ENCODE assay signal across 8 cellular contexts in genomic region chr11:65545853-65546216, GRCh38. TPM values are rescaled to one million over a fixed set of nuclear protein-coding genes. Genes with fewer than 3 reads are reported as not detected.
DNase-seq lines count a peak whose midpoint lies in the region; ATAC-seq and TF ChIP-seq lines count a peak whose summit lies in the region.

No MANE protein-coding gene starts in this region.

- no peaks in the 10 kb centered on the region for H3K9me3 ChIP-seq in iPS-18a (ENCODE audit: control insufficient read depth, low read depth, low read length)

- H3K27ac ChIP-seq in iPS-18a (ENCODE audit: low read length) = no peak overlapping the region

- H3K36me3 Mint-ChIP-seq in T-helper 1 cell treated with Interleukin-12 subunit alpha and Interleukin-12 subunit beta and Interleukin-4 antibody, amounts not matched to agents 30 μg/mL and 1 μg/mL, for 36 hours (ENCODE audit: low read depth) = peaks cover 35% of the 10 kb centered on the region
- H3K36me3 Mint-ChIP-seq in activated B cell treated with CpG ODN at 0.5 μM for 24 hours (ENCODE audit: low read depth) = no peaks in the 10 kb centered on the region
- no peaks in the 10 kb centered on the region for H3K36me3 Mint-ChIP-seq in stimulated activated memory B cell treated with anti-CD40 and anti-IgM and Interleukin-4, amounts not matched to agents 10 μg/mL and 1 μg/mL and 100 μg/mL, for 72 hours

- no peaks in the 10 kb centered on the region for H3K4me1 ChIP-seq in iPS-18a (ENCODE audit: control insufficient read depth, low read depth, low read length)

- peak overlapping the region; percentile 77 for H3K27ac Mint-ChIP-seq in T-helper 1 cell treated with Interleukin-12 subunit alpha and Interleukin-12 subunit beta and Interleukin-4 antibody, amounts not matched to agents 30 μg/mL and 1 μg/mL, for 36 hours
- peak overlapping the region; percentile 82 for H3K27ac Mint-ChIP-seq in activated B cell treated with CpG ODN at 0.5 μM for 24 hours
- peak overlapping the region; percentile 79 for H3K27ac Mint-ChIP-seq in stimulated activated memory B cell treated with anti-CD40 and anti-IgM and Interleukin-4, amounts not matched to agents 10 μg/mL and 1 μg/mL and 100 μg/mL, for 72 hours

- no peak overlapping the region for H3K9ac ChIP-seq in iPS-18a (ENCODE audit: low read length)

- no peaks in the 10 kb centered on the region for H3K27me3 Mint-ChIP-seq in T-helper 1 cell treated with Interleukin-12 subunit alpha and Interleukin-12 subunit beta and Interleukin-4 antibody, amounts not matched to agents 30 μg/mL and 1 μg/mL, for 36 hours (ENCODE audit: low read depth)
- no peaks in the 10 kb centered on the region for H3K27me3 Mint-ChIP-seq in activated B cell treated with CpG ODN at 0.5 μM for 24 hours
- H3K27me3 Mint-ChIP-seq in stimulated activated memory B cell treated with anti-CD40 and anti-IgM and Interleukin-4, amounts not matched to agents 10 μg/mL and 1 μg/mL and 100 μg/mL, for 72 hours = no peaks in the 10 kb centered on the region

- no peaks in the 10 kb centered on the region for H3K9me3 Mint-ChIP-seq in T-helper 1 cell treated with Interleukin-12 subunit alpha and Interleukin-12 subunit beta and Interleukin-4 antibody, amounts not matched to agents 30 μg/mL and 1 μg/mL, for 36 hours
- no peaks in the 10 kb centered on the region for H3K9me3 Mint-ChIP-seq in activated B cell treated with CpG ODN at 0.5 μM for 24 hours
- no peaks in the 10 kb centered on the region for H3K9me3 Mint-ChIP-seq in stimulated activated memory B cell treated with anti-CD40 and anti-IgM and Interleukin-4, amounts not matched to agents 10 μg/mL and 1 μg/mL and 100 μg/mL, for 72 hours

- no peaks in the 10 kb centered on the region for H3K36me3 ChIP-seq in iPS-18a (ENCODE audit: control insufficient read depth, low read depth, low read length)

- peaks cover 38% of the 10 kb centered on the region for H3K4me1 Mint-ChIP-seq in T-helper 1 cell treated with Interleukin-12 subunit alpha and Interleukin-12 subunit beta and Interleukin-4 antibody, amounts not matched to agents 30 μg/mL and 1 μg/mL, for 36 hours (ENCODE audit: low read depth)
- peaks cover 55% of the 10 kb centered on the region for H3K4me1 Mint-ChIP-seq in activated B cell treated with CpG ODN at 0.5 μM for 24 hours
- H3K4me1 Mint-ChIP-seq in stimulated activated memory B cell treated with anti-CD40 and anti-IgM and Interleukin-4, amounts not matched to agents 10 μg/mL and 1 μg/mL and 100 μg/mL, for 72 hours = peaks cover 66% of the 10 kb centered on the region

- POLR2A ChIA-PET in activated B cell treated with CpG ODN at 0.5 μM for 24 hours (lab: Charles Lee) = interaction anchor here (0.6 to 2.4 kb wide), 9 partner anchors 9 to 166 kb away, joined by 3 to 17 read pairs (median 9); partner anchors contain the start of genes EHBP1L1, MALAT1 and PCNX3

- ATAC-seq in activated B cell treated with CpG ODN at 0.5 μM for 24 hours (ENCODE audit: low read depth) (no peak), GM19395 (IDR thresholded peaks at IDR 0.05; ENCODE audit: unreplicated experiment) (no peak), HG03280 (IDR thresholded peaks at IDR 0.05; ENCODE audit: unreplicated experiment) (no peak)
- ATAC-seq in stimulated activated memory B cell treated with anti-CD40 and anti-IgM and Interleukin-4, amounts not matched to agents 10 μg/mL and 1 μg/mL and 100 μg/mL, for 72 hours = no peak

- peak overlapping the region; percentile 73 for H3K4me3 Mint-ChIP-seq in T-helper 1 cell treated with Interleukin-12 subunit alpha and Interleukin-12 subunit beta and Interleukin-4 antibody, amounts not matched to agents 30 μg/mL and 1 μg/mL, for 36 hours
- H3K4me3 Mint-ChIP-seq in activated B cell treated with CpG ODN at 0.5 μM for 24 hours = peak overlapping the region; percentile 85
- peak overlapping the region; percentile 81 for H3K4me3 Mint-ChIP-seq in stimulated activated memory B cell treated with anti-CD40 and anti-IgM and Interleukin-4, amounts not matched to agents 10 μg/mL and 1 μg/mL and 100 μg/mL, for 72 hours

- peak overlapping the region; percentile 34 for H3K4me3 ChIP-seq in iPS-18a (ENCODE audit: low read length)

- no peak for TF ChIP-seq CTCF in activated B cell treated with CpG ODN at 0.5 μM for 24 hours (IDR thresholded peaks at IDR 0.05)

- CTCF ChIA-PET in activated B cell treated with CpG ODN at 0.5 μM for 24 hours (lab: Charles Lee) = interaction anchor here (3.1 kb wide), 1 partner anchor 43 kb away, joined by 13 read pairs; no protein-coding TSS in a partner anchor

- DNase-seq in T-helper 1 cell (no peak), activated B cell treated with CpG ODN at 0.5 μM for 24 hours (no peak), HT-29 (ENCODE audit: low spot score) (no peak)

- intact Hi-C loops in activated B cell treated with CpG ODN at 0.5 μM for 24 hours (cut with micrococcal nuclease) = loop anchor here (1.0 kb wide), 2 partner anchors 12 to 24 kb away; partner anchors contain the start of genes LTBP3 and ZNRD2

- peaks cover 70% of the 10 kb centered on the region for H3K27me3 ChIP-seq in iPS-18a (ENCODE audit: control insufficient read depth, insufficient read depth, low read length)

RNA-seq across cellular contexts. Expression of gene LTBP3, which starts 12.3 kb away (rescaled TPM):
- 25.0 and 25.3 TPM in 2 replicates for total RNA-seq in activated B cell treated with CpG ODN at 0.5 μM for 24 hours
- 146 and 164 TPM in 2 replicates for total RNA-seq in HT-29 (2014; rRNA removed; shearing (Covaris generic))

RNA-seq across cellular contexts. Expression of gene SCYL1, which starts 21.0 kb away (rescaled TPM):
- total RNA-seq in activated B cell treated with CpG ODN at 0.5 μM for 24 hours = 70.0 and 75.7 TPM in 2 replicates
- total RNA-seq in HT-29 (2014; rRNA removed; shearing (Covaris generic)) = 177 and 182 TPM in 2 replicates

RNA-seq across cellular contexts. Expression of gene ZNRD2, which starts 24.4 kb away (rescaled TPM):
- 40.9 and 41.0 TPM in 2 replicates for total RNA-seq in activated B cell treated with CpG ODN at 0.5 μM for 24 hours
- 137 and 158 TPM in 2 replicates for total RNA-seq in HT-29 (2014; rRNA removed; shearing (Covaris generic))

RNA-seq across cellular contexts. Expression of gene FAM89B, which starts 26.5 kb away (rescaled TPM):
- 19.1 and 21.6 TPM in 2 replicates for total RNA-seq in activated B cell treated with CpG ODN at 0.5 μM for 24 hours
- total RNA-seq in HT-29 (2014; rRNA removed; shearing (Covaris generic)) = 122 and 127 TPM in 2 replicates

RNA-seq across cellular contexts. Expression of gene EHBP1L1, which starts 30.0 kb away (rescaled TPM):
- 143 and 163 TPM in 2 replicates for total RNA-seq in activated B cell treated with CpG ODN at 0.5 μM for 24 hours
- total RNA-seq in HT-29 (2014; rRNA removed; shearing (Covaris generic)) = 125 and 149 TPM in 2 replicates
